Comparison of ENCODE assay signal across 17 cellular contexts in the genomic region with DNA sequence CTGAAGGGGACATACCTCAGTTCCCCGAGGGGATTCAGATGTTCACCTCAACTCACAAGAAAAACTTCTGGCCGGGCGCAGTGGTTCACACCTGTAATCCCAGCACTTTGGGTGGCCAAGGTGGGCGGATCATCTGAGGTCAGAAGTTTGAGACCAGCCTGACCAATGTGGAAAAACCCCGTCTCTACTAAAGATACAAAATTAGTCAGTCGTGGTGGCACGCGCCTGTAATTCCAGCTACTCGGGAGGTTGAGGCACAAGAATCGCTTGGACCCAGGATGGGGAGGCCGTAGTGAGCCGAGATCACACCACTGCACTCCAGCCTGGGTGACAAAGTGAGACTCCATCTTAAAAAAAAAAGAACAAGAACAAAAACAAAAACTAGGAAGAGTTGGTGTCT. TPM values are rescaled to one million over a fixed set of nuclear protein-coding genes. Genes with fewer than 3 reads are reported as not detected.
DNase-seq lines count a peak whose midpoint lies in the region; ATAC-seq, FAIRE-seq and TF ChIP-seq lines count a peak whose summit lies in the region.
"Not testable (repeated sequence)": the region's sequence is repeated elsewhere in the genome, so short reads cannot be mapped to it uniquely, and the experiment has no call there.
"Had no signal": no experiment of that assay in that cellular context is flagged by ENCODE, and none has a peak within 500 bp of the region (broad histone marks: within the 10 kb centered on the region; RNA-seq: fewer than 3 reads in every experiment).

No MANE protein-coding gene starts in this region.

- not testable (repeated sequence) for TF ChIP-seq POLR2A in GM12878 (IDR thresholded peaks at IDR 0.05; ENCODE audit: low read depth, low read length)

- not testable (repeated sequence) for H3K9me3 ChIP-seq in GM12878 (replicated peaks; ENCODE audit: control insufficient read depth, insufficient read depth, low read length)

- H3K9me3 Mint-ChIP-seq in CD14-positive monocyte; activated CD4-positive, alpha-beta T cell treated with anti-CD3 and anti-CD28 coated beads for 36 hours (ENCODE audit: low read depth); activated CD4-positive, alpha-beta T cell treated with anti-CD3 and anti-CD28 coated beads, Interleukin-2, amount 10 ng/mL, durations not matched to agents 24 days and 14 days; activated T-helper 17 cell treated with anti-CD3 and anti-CD28 coated beads, Interleukin-2, amount 50 U/mL, for 72 hours: not testable (repeated sequence)

- not testable (repeated sequence) for H3K36me3 ChIP-seq in GM12878 (ENCODE audit: control insufficient read depth in 2 of 2, insufficient read depth in 2 of 2, low read length in 1 of 2)

- not testable (repeated sequence) for H3K27ac Mint-ChIP-seq in CD14-positive monocyte; activated CD4-positive, alpha-beta T cell treated with anti-CD3 and anti-CD28 coated beads for 36 hours; activated CD4-positive, alpha-beta T cell treated with anti-CD3 and anti-CD28 coated beads, Interleukin-2, amount 10 ng/mL, durations not matched to agents 24 days and 14 days; activated T-helper 17 cell treated with anti-CD3 and anti-CD28 coated beads, Interleukin-2, amount 50 U/mL, for 72 hours

- H3K27me3 ChIP-seq in GM12878 (replicated peaks in 1 of 2; ENCODE audit: control insufficient read depth in 2 of 2, insufficient read depth in 2 of 2, low read length in 1 of 2): not testable (repeated sequence)

- in situ Hi-C loops in GM12878 (cut with MboI): not testable (repeated sequence)

- H3K79me2 ChIP-seq in GM12878 (ENCODE audit: control insufficient read depth, insufficient read depth, low read length): not testable (repeated sequence)

- not testable (repeated sequence) for H3K4me1 ChIP-seq in GM12878 (ENCODE audit: control insufficient read depth, insufficient read depth, low read length)

- not testable (repeated sequence) for TF ChIP-seq EP300 in GM12878 (IDR thresholded peaks at IDR 0.05; ENCODE audit: borderline replicate concordance in 1 of 2, control insufficient read depth in 1 of 2, low read depth in 2 of 2, low read length in 2 of 2)

- peak; percentile 9 for DNase-seq in CD14-positive monocyte (ENCODE audit: low spot score)
- peak; percentile 3 for DNase-seq in activated CD4-positive, alpha-beta T cell treated with anti-CD3 and anti-CD28 coated beads for 36 hours
- DNase-seq in activated CD4-positive, alpha-beta T cell treated with anti-CD3 and anti-CD28 coated beads, Interleukin-2, amount 10 ng/mL, durations not matched to agents 24 days and 14 days: peak; percentile 3
- peak; percentile 48 for DNase-seq in activated effector memory CD4-positive, alpha-beta T cell treated with anti-CD3 and anti-CD28 coated beads, Interleukin-2, amount 50 U/mL, for 16 hours
- DNase-seq in GM12878 (ENCODE audit: low read depth, low spot score): not testable (repeated sequence)
- DNase-seq in sciatic nerve (ENCODE audit: low spot score): peak; percentile 15

- not testable (repeated sequence) for H4K20me1 ChIP-seq in GM12878 (ENCODE audit: control insufficient read depth, insufficient read depth)

- not testable (repeated sequence) for H3K4me1 Mint-ChIP-seq in CD14-positive monocyte; activated CD4-positive, alpha-beta T cell treated with anti-CD3 and anti-CD28 coated beads for 36 hours; activated CD4-positive, alpha-beta T cell treated with anti-CD3 and anti-CD28 coated beads, Interleukin-2, amount 10 ng/mL, durations not matched to agents 24 days and 14 days; activated T-helper 17 cell treated with anti-CD3 and anti-CD28 coated beads, Interleukin-2, amount 50 U/mL, for 72 hours

- not testable (repeated sequence) for H3K27ac ChIP-seq in GM12878 (ENCODE audit: control insufficient read depth, insufficient read depth)

- H3K4me2 ChIP-seq in GM12878 (ENCODE audit: control insufficient read depth, insufficient read depth): not testable (repeated sequence)

- 49% methylated on average over 9 of the region's 12 CpGs for WGBS in GM12878 (ENCODE audit: insufficient coverage, insufficient replicate concordance, low lambda C conversion rate, missing lambda C conversion rate)

- RAD21 ChIA-PET in GM12878 (lab: Charles Lee; ENCODE audit: unreplicated experiment): not testable (repeated sequence)

- CTCF ChIA-PET in activated CD4-positive, alpha-beta T cell treated with anti-CD3 and anti-CD28 coated beads for 36 hours (lab: Charles Lee); GM12878 (lab: Yijun Ruan, JAX): not testable (repeated sequence)

- not testable (repeated sequence) for H2AFZ ChIP-seq in GM12878 (ENCODE audit: control insufficient read depth, low read depth, low read length)

- intact Hi-C loops in CD14-positive monocyte (cut with micrococcal nuclease); activated CD4-positive, alpha-beta T cell treated with anti-CD3 and anti-CD28 coated beads for 36 hours (cut with DNase I, micrococcal nuclease); activated CD4-positive, alpha-beta T cell treated with anti-CD3 and anti-CD28 coated beads, Interleukin-2, amount 10 ng/mL, durations not matched to agents 24 days and 14 days (cut with micrococcal nuclease); GM12878 (cut with micrococcal nuclease; ENCODE audit: unreplicated experiment); sciatic nerve (cut with DNase I): not testable (repeated sequence)

- ATAC-seq in activated CD4-positive, alpha-beta T cell treated with anti-CD3 and anti-CD28 coated beads for 36 hours; sciatic nerve: not testable (repeated sequence)
- peak; percentile 20 for ATAC-seq in activated T-helper 17 cell treated with anti-CD3 and anti-CD28 coated beads, Interleukin-2, amount 50 U/mL, for 72 hours (replicated peaks)
- ATAC-seq in GM12878: peak; percentile 31

- H3K27me3 Mint-ChIP-seq in CD14-positive monocyte (ENCODE audit: low read depth in 3 of 3); activated CD4-positive, alpha-beta T cell treated with anti-CD3 and anti-CD28 coated beads for 36 hours; activated CD4-positive, alpha-beta T cell treated with anti-CD3 and anti-CD28 coated beads, Interleukin-2, amount 10 ng/mL, durations not matched to agents 24 days and 14 days; activated T-helper 17 cell treated with anti-CD3 and anti-CD28 coated beads, Interleukin-2, amount 50 U/mL, for 72 hours: not testable (repeated sequence)

- not testable (repeated sequence) for TF ChIP-seq RAD21 in GM12878 (IDR thresholded peaks at IDR 0.05; ENCODE audit: insufficient read depth, low read depth, low read length)

- TF ChIP-seq CTCF in CD14-positive monocyte (IDR thresholded peaks at IDR 0.05); GM12878 (IDR thresholded peaks at IDR 0.05 in 2 of 3, conservative IDR thresholded peaks at IDR 0.05 in 1 of 3; ENCODE audit: control insufficient read depth in 2 of 3, extremely low read depth in 1 of 3, insufficient read depth in 1 of 3, low read depth in 3 of 3, low read length in 3 of 3): not testable (repeated sequence)

- POLR2A ChIA-PET in activated CD4-positive, alpha-beta T cell treated with anti-CD3 and anti-CD28 coated beads for 36 hours (lab: Charles Lee); GM12878 (lab: Charles Lee): not testable (repeated sequence)

- BruUV-seq in GM12878 (replicated peaks; lab: Mats Ljungman, UMichigan): not testable (repeated sequence)

- not testable (repeated sequence) for H3K36me3 Mint-ChIP-seq in CD14-positive monocyte; activated CD4-positive, alpha-beta T cell treated with anti-CD3 and anti-CD28 coated beads for 36 hours (ENCODE audit: low read depth); activated CD4-positive, alpha-beta T cell treated with anti-CD3 and anti-CD28 coated beads, Interleukin-2, amount 10 ng/mL, durations not matched to agents 24 days and 14 days (ENCODE audit: low read depth); activated T-helper 17 cell treated with anti-CD3 and anti-CD28 coated beads, Interleukin-2, amount 50 U/mL, for 72 hours (ENCODE audit: low read depth)

- SMC1A ChIA-PET in GM12878 (lab: Charles Lee; ENCODE audit: uncharacterized antibody, unreplicated experiment): not testable (repeated sequence)

- not testable (repeated sequence) for H3K9ac ChIP-seq in GM12878 (ENCODE audit: control insufficient read depth, insufficient read depth, low read length)

- not testable (repeated sequence) for FAIRE-seq in GM12878 (lab: Jason Lieb, UNC)

- H3K4me3 ChIP-seq in GM12878: not testable (repeated sequence)

- not testable (repeated sequence) for H3K4me3 Mint-ChIP-seq in CD14-positive monocyte; activated CD4-positive, alpha-beta T cell treated with anti-CD3 and anti-CD28 coated beads for 36 hours; activated CD4-positive, alpha-beta T cell treated with anti-CD3 and anti-CD28 coated beads, Interleukin-2, amount 10 ng/mL, durations not matched to agents 24 days and 14 days; activated T-helper 17 cell treated with anti-CD3 and anti-CD28 coated beads, Interleukin-2, amount 50 U/mL, for 72 hours

RNA-seq across cellular contexts. Expression of gene UPK3BL2, which starts 1.8 kb away (rescaled TPM):
- polyA plus RNA-seq in CD14-positive monocyte (under 1 TPM; 0.30 to 0.39 TPM), GM12878 (2011; rRNA removed) (3.3 and 7.6 TPM in 2 replicates), GM12878 (2014; fragmentation: Illumina TruSeq; extraction: Trizol) (0.51 and 6.1 TPM in 2 replicates), GM12878 (2014; fragmentation: Nextera tagmentation; extraction: Ambion mirVana) (under 1 TPM in 1 of 2 experiments, not detected in 1; 0.18 TPM), GM12878 (2014; rRNA removed) (25.7 and 30.1 TPM in 2 replicates), GM12878 (2016; fragmentation: Nextera tagmentation; extraction: Ambion mirVana) (10 to 100 TPM; 10.4 to 10.7 TPM)
- total RNA-seq in activated CD4-positive, alpha-beta T cell treated with anti-CD3 and anti-CD28 coated beads for 36 hours: 10 to 100 TPM; 23.4 to 43.5 TPM
- 14.1 and 19.2 TPM in 2 replicates for total RNA-seq in activated CD4-positive, alpha-beta T cell treated with anti-CD3 and anti-CD28 coated beads, Interleukin-2, amount 10 ng/mL, durations not matched to agents 24 days and 14 days
- total RNA-seq in activated T-helper 17 cell treated with anti-CD3 and anti-CD28 coated beads, Interleukin-2, amount 50 U/mL, for 72 hours: 10 to 100 TPM; 21.4 to 45.7 TPM
- 52.2 and 56.3 TPM in 2 replicates for total RNA-seq in GM12878 (2013; cell fraction: nucleolus; rRNA removed)
- total RNA-seq in GM12878 (2014; rRNA removed) (6.2 and 9.9 TPM in 2 replicates), GM12878 (2014; rRNA removed; fragmentation: Illumina TruSeq; extraction: Trizol) (7.1 and 8.2 TPM in 2 replicates), GM12878 (2021) (11.8 and 16.2 TPM in 2 replicates), sciatic nerve (31.6 TPM)
- polyA plus RNA-seq in GM12878 (2011; ENCODE audit: low read depth): 6.2 TPM
- polyA plus RNA-seq in GM12878 (2011; cell fraction: cytosol; rRNA removed): 6.8 and 16.3 TPM in 2 replicates
- 93.5 and 120 TPM in 2 replicates for polyA plus RNA-seq in GM12878 (2011; cell fraction: nucleus; rRNA removed)
- polyA plus RNA-seq in GM12878 (2012): 7.1 and 13.0 TPM in 2 replicates
- polyA minus RNA-seq in GM12878 (2011; rRNA and poly(A)+ RNA removed): 4.8 and 7.4 TPM in 2 replicates
- 2.1 and 2.7 TPM in 2 replicates for polyA minus RNA-seq in GM12878 (2011; cell fraction: cytosol; rRNA and poly(A)+ RNA removed)
- polyA minus RNA-seq in GM12878 (2011; cell fraction: nucleus; rRNA and poly(A)+ RNA removed): 4.7 and 6.9 TPM in 2 replicates

RNA-seq across cellular contexts. Expression of gene SPDYE2, which starts 5.7 kb away (rescaled TPM):
- polyA plus RNA-seq in CD14-positive monocyte (not detected), GM12878 (2011; rRNA removed) (not detected in 2 replicates), GM12878 (2014; fragmentation: Illumina TruSeq; extraction: Trizol) (not detected in 2 replicates), GM12878 (2014; fragmentation: Nextera tagmentation; extraction: Ambion mirVana) (under 1 TPM; 0.16 to 0.19 TPM), GM12878 (2014; rRNA removed) (not detected in 2 replicates), GM12878 (2016; fragmentation: Nextera tagmentation; extraction: Ambion mirVana) (1 to 10 TPM; 4.4 to 6.4 TPM)
- total RNA-seq in activated CD4-positive, alpha-beta T cell treated with anti-CD3 and anti-CD28 coated beads for 36 hours: not detected
- 0.19 TPM in 1 of 2 replicates, not detected in the other for total RNA-seq in activated CD4-positive, alpha-beta T cell treated with anti-CD3 and anti-CD28 coated beads, Interleukin-2, amount 10 ng/mL, durations not matched to agents 24 days and 14 days
- total RNA-seq in activated T-helper 17 cell treated with anti-CD3 and anti-CD28 coated beads, Interleukin-2, amount 50 U/mL, for 72 hours: not detected
- total RNA-seq in GM12878 (2013; cell fraction: nucleolus; rRNA removed): not detected in 2 replicates
- total RNA-seq in GM12878 (2014; rRNA removed) (not detected in 2 replicates), GM12878 (2014; rRNA removed; fragmentation: Illumina TruSeq; extraction: Trizol) (not detected in 2 replicates), GM12878 (2021) (not detected in 2 replicates), sciatic nerve (0.31 TPM)
- not detected for polyA plus RNA-seq in GM12878 (2011; ENCODE audit: low read depth)
- polyA plus RNA-seq in GM12878 (2011; cell fraction: cytosol; rRNA removed): not detected in 2 replicates
- polyA plus RNA-seq in GM12878 (2011; cell fraction: nucleus; rRNA removed): 0.07 TPM in 1 of 2 replicates, not detected in the other
- 0.53 and 1.2 TPM in 2 replicates for polyA plus RNA-seq in GM12878 (2012)
- not detected in 2 replicates for polyA minus RNA-seq in GM12878 (2011; rRNA and poly(A)+ RNA removed)
- polyA minus RNA-seq in GM12878 (2011; cell fraction: cytosol; rRNA and poly(A)+ RNA removed): not detected in 2 replicates
- not detected in 2 replicates for polyA minus RNA-seq in GM12878 (2011; cell fraction: nucleus; rRNA and poly(A)+ RNA removed)
- total RNA-seq: A172; A673; Caco-2; Calu3; CD8-positive, alpha-beta memory T cell; CD8-positive, alpha-beta T cell; Daoy had no signal
- polyA plus RNA-seq: A549, AG04450, BJ had no signal

RNA-seq across cellular contexts. Expression of gene POLR2J3, which starts 27.1 kb away (rescaled TPM):
- polyA plus RNA-seq in CD14-positive monocyte (10 to 100 TPM; 24.4 to 24.9 TPM), GM12878 (2011; rRNA removed) (140 and 162 TPM in 2 replicates), GM12878 (2014; fragmentation: Illumina TruSeq; extraction: Trizol) (117 and 120 TPM in 2 replicates), GM12878 (2014; fragmentation: Nextera tagmentation; extraction: Ambion mirVana) (10 to 100 TPM; 27.3 to 30.4 TPM), GM12878 (2014; rRNA removed) (35.3 and 35.4 TPM in 2 replicates), GM12878 (2016; fragmentation: Nextera tagmentation; extraction: Ambion mirVana) (100 to 1,000 TPM; 130 to 143 TPM)
- 10 to 100 TPM; 36.3 to 40.4 TPM for total RNA-seq in activated CD4-positive, alpha-beta T cell treated with anti-CD3 and anti-CD28 coated beads for 36 hours
- total RNA-seq in activated CD4-positive, alpha-beta T cell treated with anti-CD3 and anti-CD28 coated beads, Interleukin-2, amount 10 ng/mL, durations not matched to agents 24 days and 14 days: 49.3 and 50.9 TPM in 2 replicates
- 100 to 1,000 TPM in 1 of 2 donors, 10 to 100 TPM in 1; 76.6 to 101 TPM for total RNA-seq in activated T-helper 17 cell treated with anti-CD3 and anti-CD28 coated beads, Interleukin-2, amount 50 U/mL, for 72 hours
- total RNA-seq in GM12878 (2013; cell fraction: nucleolus; rRNA removed): 549 and 576 TPM in 2 replicates
- total RNA-seq in GM12878 (2014; rRNA removed) (23.1 and 24.1 TPM in 2 replicates), GM12878 (2014; rRNA removed; fragmentation: Illumina TruSeq; extraction: Trizol) (70.7 and 85.4 TPM in 2 replicates), GM12878 (2021) (24.0 and 29.1 TPM in 2 replicates), sciatic nerve (64.2 TPM)
- 27.4 TPM for polyA plus RNA-seq in GM12878 (2011; ENCODE audit: low read depth)
- polyA plus RNA-seq in GM12878 (2011; cell fraction: cytosol; rRNA removed): 43.4 and 61.4 TPM in 2 replicates
- 167 and 189 TPM in 2 replicates for polyA plus RNA-seq in GM12878 (2011; cell fraction: nucleus; rRNA removed)
- 30.1 and 74.4 TPM in 2 replicates for polyA plus RNA-seq in GM12878 (2012)
- 64.6 and 89.4 TPM in 2 replicates for polyA minus RNA-seq in GM12878 (2011; rRNA and poly(A)+ RNA removed)
- polyA minus RNA-seq in GM12878 (2011; cell fraction: cytosol; rRNA and poly(A)+ RNA removed): 3.3 and 28.9 TPM in 2 replicates
- 78.2 and 172 TPM in 2 replicates for polyA minus RNA-seq in GM12878 (2011; cell fraction: nucleus; rRNA and poly(A)+ RNA removed)

RNA-seq across cellular contexts. Expression of gene RASA4B, which starts 27.7 kb away (rescaled TPM):
- 10 to 100 TPM in 1 of 2 donors, 1 to 10 TPM in 1; 6.3 to 20.1 TPM for polyA plus RNA-seq in CD14-positive monocyte
- 10 to 100 TPM; 28.6 to 30.1 TPM for total RNA-seq in activated CD4-positive, alpha-beta T cell treated with anti-CD3 and anti-CD28 coated beads for 36 hours
- 27.1 and 28.6 TPM in 2 replicates for total RNA-seq in activated CD4-positive, alpha-beta T cell treated with anti-CD3 and anti-CD28 coated beads, Interleukin-2, amount 10 ng/mL, durations not matched to agents 24 days and 14 days
- total RNA-seq in activated T-helper 17 cell treated with anti-CD3 and anti-CD28 coated beads, Interleukin-2, amount 50 U/mL, for 72 hours: 10 to 100 TPM; 14.1 to 23.3 TPM
- 39.4 and 41.8 TPM in 2 replicates for total RNA-seq in GM12878 (2013; cell fraction: nucleolus; rRNA removed)
- total RNA-seq in GM12878 (2014; rRNA removed): 8.1 and 12.1 TPM in 2 replicates
- 5.4 and 5.8 TPM in 2 replicates for total RNA-seq in GM12878 (2014; rRNA removed; fragmentation: Illumina TruSeq; extraction: Trizol)
- 12.7 and 14.8 TPM in 2 replicates for total RNA-seq in GM12878 (2021)
- 2.2 TPM for polyA plus RNA-seq in GM12878 (2011; ENCODE audit: low read depth)
- polyA plus RNA-seq in GM12878 (2011; rRNA removed): 2.7 and 5.2 TPM in 2 replicates
- polyA plus RNA-seq in GM12878 (2011; cell fraction: cytosol; rRNA removed): 7.3 and 9.4 TPM in 2 replicates
- polyA plus RNA-seq in GM12878 (2011; cell fraction: nucleus; rRNA removed): 33.0 and 37.5 TPM in 2 replicates
- 12.7 and 17.1 TPM in 2 replicates for polyA plus RNA-seq in GM12878 (2012)
- 0.73 and 6.2 TPM in 2 replicates for polyA plus RNA-seq in GM12878 (2014; fragmentation: Illumina TruSeq; extraction: Trizol)
- polyA plus RNA-seq in GM12878 (2014; fragmentation: Nextera tagmentation; extraction: Ambion mirVana): under 1 TPM; 0.10 to 0.31 TPM
- polyA plus RNA-seq in GM12878 (2014; rRNA removed): 16.4 and 18.8 TPM in 2 replicates
- 1 to 10 TPM; 6.5 TPM for polyA plus RNA-seq in GM12878 (2016; fragmentation: Nextera tagmentation; extraction: Ambion mirVana)
- 7.0 and 7.8 TPM in 2 replicates for polyA minus RNA-seq in GM12878 (2011; rRNA and poly(A)+ RNA removed)
- 2.7 and 3.3 TPM in 2 replicates for polyA minus RNA-seq in GM12878 (2011; cell fraction: cytosol; rRNA and poly(A)+ RNA removed)
- polyA minus RNA-seq in GM12878 (2011; cell fraction: nucleus; rRNA and poly(A)+ RNA removed): 7.0 and 10.6 TPM in 2 replicates
- 59.3 TPM for total RNA-seq in sciatic nerve
- total RNA-seq: Daoy had no signal
